In genomic region chr15:87610366-87610765, GRCh38 we compare ENCODE assay signal across 21 cellular contexts.
DNase-seq lines count a peak whose midpoint lies in the region; ATAC-seq, FAIRE-seq and TF ChIP-seq lines count a peak whose summit lies in the region.
"Had no signal": no experiment of that assay in that cellular context is flagged by ENCODE, and none has a peak within 500 bp of the region (broad histone marks: within the 10 kb centered on the region; RNA-seq: fewer than 3 reads in every experiment).

No MANE protein-coding gene starts in this region.

- no peaks in the 10 kb centered on the region for H3K27me3 ChIP-seq in H1 (replicated peaks in 1 of 4; ENCODE audit: control insufficient read depth in 3 of 4, extremely low read depth in 1 of 4, insufficient read depth in 3 of 4, low read length in 3 of 4)
- H3K27me3 ChIP-seq in mesenchymal stem cell (ENCODE audit: control insufficient read depth in 1 of 2, insufficient read depth in 1 of 2, low read length in 2 of 2) = no peaks in the 10 kb centered on the region
- H3K27me3 ChIP-seq in left lung = no peaks in the 10 kb centered on the region
- H3K27me3 ChIP-seq in foreskin keratinocyte = no peaks in the 10 kb centered on the region
- H3K27me3 ChIP-seq: gastrocnemius medialis, Peyer's patch, testis had no signal

- POLR2A ChIA-PET in RWPE1 (lab: Yijun Ruan, JAX; ENCODE audit: low non-redundant PET) (no interaction called here), H1 (lab: Charles Lee; ENCODE audit: partially characterized antibody) (no interaction called here)

- CTCF ChIA-PET in RWPE1 (lab: Yijun Ruan, JAX) (no interaction called here), H1 (lab: Charles Lee; ENCODE audit: partially characterized antibody) (interaction anchor here (0.7 to 1.6 kb wide), 2 partner anchors 14 to 24 kb away, joined by 3 to 6 read pairs; no protein-coding TSS in a partner anchor)

- no peak for TF ChIP-seq RAD21 in H1 (IDR thresholded peaks at IDR 0.05 in 1 of 2, conservative IDR thresholded peaks at IDR 0.05 in 1 of 2; ENCODE audit: low read depth in 2 of 2, low read length in 2 of 2)

- no peaks in the 10 kb centered on the region for H3K79me2 ChIP-seq in H1 (ENCODE audit: control insufficient read depth in 1 of 2, insufficient read depth in 2 of 2, low read length in 2 of 2)

- H3K18ac ChIP-seq in H1 (ENCODE audit: extremely low read depth, low read length) (no peak overlapping the region), mesenchymal stem cell (ENCODE audit: low read depth in 1 of 2, low read length in 2 of 2) (no peak overlapping the region)

- no peaks in the 10 kb centered on the region; the same call in none of the 2 replicates for H3K27me3 Mint-ChIP-seq in HFFc6 (ENCODE audit: insufficient read depth)
- H3K27me3 Mint-ChIP-seq: activated naive CD8-positive, alpha-beta T cell treated with anti-CD3 and anti-CD28 coated beads, Interleukin-2, amount 10 ng/mL, durations not matched to agents 7 days and 5 days; IgD-negative memory B cell had no signal

- H3K4me1 Mint-ChIP-seq in HFFc6 (ENCODE audit: low read depth) = peaks cover 21% of the 10 kb centered on the region
- H3K4me1 Mint-ChIP-seq: IgD-negative memory B cell, naive B cell had no signal

- H3K27ac ChIP-seq in RWPE1 (peak overlapping the region; percentile 74), H1 (ENCODE audit: low read depth, low read length) (no peak overlapping the region), mesenchymal stem cell (ENCODE audit: low read length, poor library complexity, severe bottlenecking) (peak overlapping the region; percentile 90), left lung (no peak overlapping the region), foreskin keratinocyte (no peak overlapping the region)
- H3K27ac ChIP-seq: gastrocnemius medialis, lower lobe of right lung, testis had no signal

- H2BK120ac ChIP-seq in H1 (replicated peaks; ENCODE audit: low read depth, low read length) (no peak overlapping the region), mesenchymal stem cell (ENCODE audit: low read depth, low read length) (no peak overlapping the region)

- no peak overlapping the region for H2BK12ac ChIP-seq in H1 (ENCODE audit: low read depth, low read length)
- no peak overlapping the region for H2BK12ac ChIP-seq in mesenchymal stem cell (ENCODE audit: low read length in 2 of 2)

- H3K36me3 ChIP-seq in H1 (ENCODE audit: control insufficient read depth in 2 of 4, insufficient read depth in 4 of 4, low read length in 3 of 4) (no peaks in the 10 kb centered on the region), mesenchymal stem cell (ENCODE audit: control insufficient read depth in 1 of 2, insufficient read depth in 2 of 2, low read depth in 1 of 2, low read length in 2 of 2) (no peaks in the 10 kb centered on the region), left lung (no peaks in the 10 kb centered on the region)
- H3K36me3 ChIP-seq: gastrocnemius medialis, lower lobe of right lung, Peyer's patch had no signal

- H3K79me1 ChIP-seq in H1 (ENCODE audit: low read depth, low read length) (no peaks in the 10 kb centered on the region), mesenchymal stem cell (replicated peaks; ENCODE audit: low read length, poor library complexity, severe bottlenecking) (no peaks in the 10 kb centered on the region)

- H3K27ac Mint-ChIP-seq in HFFc6 = peak overlapping the region; percentile 71; the same call in 1 of the 2 replicates
- H3K27ac Mint-ChIP-seq: activated naive CD8-positive, alpha-beta T cell treated with anti-CD3 and anti-CD28 coated beads, Interleukin-2, amount 10 ng/mL, durations not matched to agents 7 days and 5 days; IgD-negative memory B cell; naive B cell had no signal

- H3K9ac ChIP-seq in H1 (replicated peaks in 1 of 4; ENCODE audit: extremely low read depth in 1 of 4, low read depth in 3 of 4, low read length in 3 of 4) (no peak overlapping the region), mesenchymal stem cell (ENCODE audit: low read length) (no peak overlapping the region)

- H3K4me1 ChIP-seq in H1 (replicated peaks in 1 of 4; ENCODE audit: control insufficient read depth in 3 of 4, insufficient read depth in 4 of 4, low read length in 3 of 4) (no peaks in the 10 kb centered on the region), mesenchymal stem cell (ENCODE audit: control insufficient read depth, insufficient read depth, low read depth, low read length) (peaks cover 6% of the 10 kb centered on the region), left lung (no peaks in the 10 kb centered on the region), foreskin keratinocyte (peaks cover 19% of the 10 kb centered on the region)
- H3K4me1 ChIP-seq: gastrocnemius medialis, lower lobe of right lung, Peyer's patch, testis had no signal

- H2BK5ac ChIP-seq in H1 (ENCODE audit: low read depth, low read length) = no peak overlapping the region
- H2BK5ac ChIP-seq in mesenchymal stem cell (ENCODE audit: low read depth, low read length, poor library complexity, severe bottlenecking) = no peak overlapping the region

- no peaks in the 10 kb centered on the region for H4K20me1 ChIP-seq in H1 (replicated peaks in 1 of 2; ENCODE audit: control insufficient read depth in 1 of 2, insufficient read depth in 2 of 2, low read length in 2 of 2)

- in situ Hi-C loops in GM13976 (cut with MboI; ENCODE audit: low sequenced_read_pairs, unreplicated experiment) = no loop called here

- intact Hi-C loops in left lung (cut with DNase I) = no loop called here

- no peak for FAIRE-seq in H1 (lab: Jason Lieb, UNC)
- FAIRE-seq: D721Med, G401.6 had no signal

- H3K9me3 Mint-ChIP-seq in HFFc6 = no peaks in the 10 kb centered on the region
- H3K9me3 Mint-ChIP-seq: activated naive CD8-positive, alpha-beta T cell treated with anti-CD3 and anti-CD28 coated beads, Interleukin-2, amount 10 ng/mL, durations not matched to agents 7 days and 5 days; IgD-negative memory B cell had no signal

- H2AK5ac ChIP-seq in H1 (ENCODE audit: low read depth, low read length) (no peak overlapping the region), mesenchymal stem cell (ENCODE audit: low read length, severe bottlenecking) (peak overlapping the region; percentile 39)

- H4K5ac ChIP-seq in H1 (ENCODE audit: insufficient read length, low read depth, low read length) = no peak overlapping the region

- no peak overlapping the region for H2BK20ac ChIP-seq in H1 (ENCODE audit: low read length)

- H2AFZ ChIP-seq in H1 (ENCODE audit: low read length) (0 out of 2 replicates have a peak overlapping the region, but pooled peaks have one; percentile 33), mesenchymal stem cell (ENCODE audit: low read depth, low read length) (no peak overlapping the region)

- ATAC-seq in left lung (no peak), HG02840 (IDR thresholded peaks at IDR 0.05; ENCODE audit: low FRiP score, unreplicated experiment) (no peak), foreskin keratinocyte (no peak)
- ATAC-seq: gastrocnemius medialis, GM12878, lower lobe of right lung had no signal

- H3K9me3 ChIP-seq in H1 (ENCODE audit: insufficient read depth in 2 of 2, low read depth in 1 of 2, low read length in 1 of 2) = no peaks in the 10 kb centered on the region
- H3K9me3 ChIP-seq in mesenchymal stem cell (ENCODE audit: control insufficient read depth, low read length) = no peaks in the 10 kb centered on the region
- no peaks in the 10 kb centered on the region for H3K9me3 ChIP-seq in left lung
- H3K9me3 ChIP-seq: gastrocnemius medialis, lower lobe of right lung, Peyer's patch, testis had no signal

- no peak for TF ChIP-seq POLR2A in H1 (IDR thresholded peaks at IDR 0.05; ENCODE audit: control extremely low read depth in 1 of 2, low read depth in 2 of 2, low read length in 2 of 2)

- TF ChIP-seq EP300 in H1 (IDR thresholded peaks at IDR 0.05; ENCODE audit: borderline replicate concordance in 1 of 2, low read depth in 2 of 2, low read length in 2 of 2) = no peak

- H3K4me2 ChIP-seq in H1 (ENCODE audit: insufficient read depth in 1 of 2, low read depth in 2 of 2, low read length in 2 of 2) (no peak overlapping the region), mesenchymal stem cell (ENCODE audit: low read length, poor library complexity, severe bottlenecking) (no peak overlapping the region)

- H3K4me3 Mint-ChIP-seq in HFFc6 = peak overlapping the region; percentile 76; the same call in 1 of the 2 replicates
- H3K4me3 Mint-ChIP-seq: activated naive CD8-positive, alpha-beta T cell treated with anti-CD3 and anti-CD28 coated beads, Interleukin-2, amount 10 ng/mL, durations not matched to agents 7 days and 5 days; IgD-negative memory B cell; naive B cell had no signal

- H3K4me3 ChIP-seq in H1 (ENCODE audit: extremely low read depth in 1 of 4, insufficient read depth in 2 of 4, low read depth in 3 of 4, low read length in 4 of 4) (no peak overlapping the region), mesenchymal stem cell (ENCODE audit: insufficient read depth in 1 of 2, low read depth in 1 of 2, low read length in 2 of 2) (peak overlapping the region in 1 of 2 experiments; percentile 23), left lung (no peak overlapping the region)
- H3K4me3 ChIP-seq: gastrocnemius medialis, GM12878, lower lobe of right lung, Peyer's patch, testis had no signal

- DNase-seq in HFFc6 (no peak), RWPE1 (ENCODE audit: low spot score) (no peak), H1 (ENCODE audit: low read depth in 1 of 2, low spot score in 2 of 2) (no peak), mesenchymal stem cell (peak; percentile 65), left lung (no peak), foreskin keratinocyte (no peak), GM13976 (ENCODE audit: low spot score) (no peak)
- DNase-seq: activated CD8-positive, alpha-beta memory T cell treated with anti-CD3 and anti-CD28 coated beads for 24 hours; activated naive CD8-positive, alpha-beta T cell treated with anti-CD3 and anti-CD28 coated beads, Interleukin-2, amount 10 ng/mL, durations not matched to agents 7 days and 5 days; cerebellar nuclear complex; gastrocnemius medialis; lower lobe of right lung; naive B cell; NCI-H526; Peyer's patch; testis had no signal

- no peaks in the 10 kb centered on the region for H3K23me2 ChIP-seq in H1 (ENCODE audit: low read depth, low read length)

- H4K8ac ChIP-seq in H1 (ENCODE audit: extremely low read depth, insufficient read depth, low read length) (no peak overlapping the region), mesenchymal stem cell (ENCODE audit: low read length) (no peak overlapping the region)

- H3K4ac ChIP-seq in H1 (replicated peaks; ENCODE audit: insufficient read length, low read depth, low read length) (no peak overlapping the region), mesenchymal stem cell (ENCODE audit: low read depth in 1 of 2, low read length in 2 of 2) (no peak overlapping the region)

- no peak for TF ChIP-seq CTCF in HFFc6 (IDR thresholded peaks at IDR 0.05)
- TF ChIP-seq CTCF in RWPE1 (conservative IDR thresholded peaks at IDR 0.05; ENCODE audit: low read depth) = no peak
- TF ChIP-seq CTCF in H1 (IDR thresholded peaks at IDR 0.05; ENCODE audit: control extremely low read depth in 1 of 3, insufficient read depth in 1 of 3, low read depth in 1 of 3, low read length in 3 of 3) = no peak
- TF ChIP-seq CTCF in left lung (IDR thresholded peaks at IDR 0.05) = no peak
- no peak for TF ChIP-seq CTCF in foreskin keratinocyte (conservative IDR thresholded peaks at IDR 0.05)
- TF ChIP-seq CTCF in GM13976 (IDR thresholded peaks at IDR 0.05; ENCODE audit: borderline replicate concordance, control extremely low read depth, extremely low read depth, insufficient read depth, missing control alignments) = no peak

- H3K36me3 Mint-ChIP-seq in HFFc6 (ENCODE audit: low read depth) = no peaks in the 10 kb centered on the region; the same call in 1 of the 2 replicates
- H3K36me3 Mint-ChIP-seq: activated naive CD8-positive, alpha-beta T cell treated with anti-CD3 and anti-CD28 coated beads, Interleukin-2, amount 10 ng/mL, durations not matched to agents 7 days and 5 days; naive B cell had no signal

- 89% methylated on average over 8 of the region's 8 CpGs; no CpG with 5 or more reads in 1 of the 2 experiments for WGBS in H1 (ENCODE audit: extremely low coverage in 1 of 2, insufficient coverage in 1 of 2, insufficient read length in 1 of 2, insufficient replicate concordance in 2 of 2, low coverage in 1 of 2, low lambda C conversion rate in 2 of 2, missing lambda C conversion rate in 1 of 2), 2 experiments
- WGBS in mesenchymal stem cell = 37% methylated on average over 8 of the region's 8 CpGs

- H3K56ac ChIP-seq in H1 (replicated peaks; ENCODE audit: insufficient read length, low read depth, low read length) = no peak overlapping the region

- no peak overlapping the region for H2BK15ac ChIP-seq in H1 (ENCODE audit: low read length)
- no peak overlapping the region for H2BK15ac ChIP-seq in mesenchymal stem cell (ENCODE audit: low read depth, poor library complexity, severe bottlenecking)

- no peak overlapping the region for H4K91ac ChIP-seq in H1 (replicated peaks; ENCODE audit: insufficient read length, low read length)
- H4K91ac ChIP-seq in mesenchymal stem cell (ENCODE audit: low read length) = no peak overlapping the region

- no peak overlapping the region for H3K23ac ChIP-seq in H1 (ENCODE audit: insufficient read length)
- H3K23ac ChIP-seq in mesenchymal stem cell (ENCODE audit: low read length in 2 of 2) = no peak overlapping the region

- H3K14ac ChIP-seq in H1 (ENCODE audit: insufficient read length) = no peak overlapping the region
- H3K14ac ChIP-seq in mesenchymal stem cell (ENCODE audit: low read length in 2 of 2) = no peak overlapping the region

Comparison
In these comparisons a context has a peak if more than half of its experiments do, and no peak if none do; other contexts are left out.
1. H3K27ac ChIP-seq: peak in RWPE1 (single experiment) and mesenchymal stem cell (single experiment); none in H1 (single experiment), left lung (0 of 2) and foreskin keratinocyte (single experiment).